ENCODE assay signal across 2 cellular contexts in the genomic region with DNA sequence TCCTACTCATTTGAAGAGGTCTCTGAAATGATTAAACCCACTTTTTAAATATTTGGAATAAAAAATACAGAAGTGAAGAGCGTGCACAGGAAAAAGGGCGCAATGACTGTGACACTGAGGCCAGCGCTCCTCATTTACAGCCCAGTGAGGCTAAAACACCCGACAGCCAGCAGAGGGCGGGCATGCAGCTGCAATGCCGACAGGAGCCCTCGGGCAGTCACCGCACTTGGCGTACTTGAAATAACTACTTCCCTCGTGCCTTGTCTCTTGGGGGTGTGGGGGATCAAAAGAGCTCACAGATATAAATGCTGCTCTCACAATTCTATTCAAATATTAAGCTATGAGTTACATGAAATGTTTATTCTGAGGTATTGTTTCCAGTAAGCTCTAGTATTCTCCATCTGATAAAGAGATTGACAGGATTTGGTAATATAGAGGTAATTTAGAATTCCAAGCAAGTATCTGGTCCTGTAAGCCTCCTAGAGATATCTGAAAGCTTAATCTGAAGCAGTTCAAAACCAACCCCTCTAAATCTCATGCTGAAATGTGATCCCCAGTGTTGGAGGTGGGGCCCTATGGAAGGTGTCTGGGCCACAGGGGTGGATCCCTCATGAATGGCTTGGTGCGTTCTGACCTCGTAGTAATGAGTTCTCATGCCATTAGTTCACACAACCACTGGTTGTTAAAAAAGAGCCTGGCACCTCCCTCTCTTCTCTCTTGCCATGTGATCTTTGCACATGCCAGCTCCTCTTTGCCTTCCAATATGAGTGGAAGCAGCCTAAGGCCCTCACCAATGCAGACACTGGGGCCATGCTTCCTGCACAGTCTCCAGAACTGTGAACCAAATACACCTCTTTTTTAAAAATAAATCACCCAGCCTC.
A peak's percentile ranks its signal among the peaks of the same experiment; 100 is the strongest.
TF ChIP-seq lines count a peak whose summit lies in the region.

No MANE protein-coding gene starts in this region.

TF ChIP-seq in A549, 52 proteins besides CTCF, POLR2A, EP300 and RAD21:
- TF ChIP-seq, protein P1, sequence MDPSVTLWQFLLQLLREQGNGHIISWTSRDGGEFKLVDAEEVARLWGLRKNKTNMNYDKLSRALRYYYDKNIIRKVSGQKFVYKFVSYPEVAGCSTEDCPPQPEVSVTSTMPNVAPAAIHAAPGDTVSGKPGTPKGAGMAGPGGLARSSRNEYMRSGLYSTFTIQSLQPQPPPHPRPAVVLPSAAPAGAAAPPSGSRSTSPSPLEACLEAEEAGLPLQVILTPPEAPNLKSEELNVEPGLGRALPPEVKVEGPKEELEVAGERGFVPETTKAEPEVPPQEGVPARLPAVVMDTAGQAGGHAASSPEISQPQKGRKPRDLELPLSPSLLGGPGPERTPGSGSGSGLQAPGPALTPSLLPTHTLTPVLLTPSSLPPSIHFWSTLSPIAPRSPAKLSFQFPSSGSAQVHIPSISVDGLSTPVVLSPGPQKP (IDR thresholded peaks at IDR 0.05; ENCODE audit: low read depth, low read length): no peak
- peak; percentile 94 for TF ChIP-seq SMC3 (IDR thresholded peaks at IDR 0.05)

TF ChIP-seq in H1, 55 proteins besides CTCF, POLR2A, EP300 and RAD21 (continued from another document):
- TF ChIP-seq YY1 (IDR thresholded peaks at IDR 0.05; ENCODE audit: low read depth, low read length): no peak; the same call in 1 of the 2 replicates
- TF ChIP-seq, protein P2, sequence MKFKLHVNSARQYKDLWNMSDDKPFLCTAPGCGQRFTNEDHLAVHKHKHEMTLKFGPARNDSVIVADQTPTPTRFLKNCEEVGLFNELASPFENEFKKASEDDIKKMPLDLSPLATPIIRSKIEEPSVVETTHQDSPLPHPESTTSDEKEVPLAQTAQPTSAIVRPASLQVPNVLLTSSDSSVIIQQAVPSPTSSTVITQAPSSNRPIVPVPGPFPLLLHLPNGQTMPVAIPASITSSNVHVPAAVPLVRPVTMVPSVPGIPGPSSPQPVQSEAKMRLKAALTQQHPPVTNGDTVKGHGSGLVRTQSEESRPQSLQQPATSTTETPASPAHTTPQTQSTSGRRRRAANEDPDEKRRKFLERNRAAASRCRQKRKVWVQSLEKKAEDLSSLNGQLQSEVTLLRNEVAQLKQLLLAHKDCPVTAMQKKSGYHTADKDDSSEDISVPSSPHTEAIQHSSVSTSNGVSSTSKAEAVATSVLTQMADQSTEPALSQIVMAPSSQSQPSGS (IDR thresholded peaks at IDR 0.05; ENCODE audit: low read length): no peak
- no peak for TF ChIP-seq HDAC6 (IDR thresholded peaks at IDR 0.05; ENCODE audit: low read depth, low read length)
- peak; percentile 17 for TF ChIP-seq NANOG (IDR thresholded peaks at IDR 0.05; ENCODE audit: insufficient read depth, low read depth, low read length, poor library complexity, severe bottlenecking)
- TF ChIP-seq TAF1 (IDR thresholded peaks at IDR 0.05; ENCODE audit: low read depth, low read length): no peak
- TF ChIP-seq RFX5 (IDR thresholded peaks at IDR 0.05; ENCODE audit: borderline replicate concordance, low read depth, low read length): no peak
- no peak for TF ChIP-seq GTF2F1 (IDR thresholded peaks at IDR 0.05; ENCODE audit: borderline replicate concordance, low read depth, low read length)
- TF ChIP-seq BACH1 (IDR thresholded peaks at IDR 0.05; ENCODE audit: low read length): no peak
- TF ChIP-seq CEBPB (IDR thresholded peaks at IDR 0.05; ENCODE audit: low read depth, low read length): no peak
- TF ChIP-seq EGR1 (IDR thresholded peaks at IDR 0.05; ENCODE audit: borderline replicate concordance, low read depth, low read length): no peak
- no peak for TF ChIP-seq TBP (IDR thresholded peaks at IDR 0.05; ENCODE audit: low read depth, low read length)
- no peak for TF ChIP-seq CHD2 (IDR thresholded peaks at IDR 0.05; ENCODE audit: low read length)
- TF ChIP-seq SUZ12 (IDR thresholded peaks at IDR 0.05; ENCODE audit: low read length): no peak
- no peak for TF ChIP-seq SIN3A (conservative IDR thresholded peaks at IDR 0.05 in 1 of 2, IDR thresholded peaks at IDR 0.05 in 1 of 2; ENCODE audit: low read depth in 1 of 2, low read length in 2 of 2)
- TF ChIP-seq EZH2 (IDR thresholded peaks at IDR 0.05; ENCODE audit: low read depth, low read length, severe bottlenecking): no peak
- TF ChIP-seq HDAC2 (IDR thresholded peaks at IDR 0.05; ENCODE audit: borderline replicate concordance in 1 of 2, low read depth in 2 of 2, low read length in 2 of 2): no peak
- TF ChIP-seq, protein P3, sequence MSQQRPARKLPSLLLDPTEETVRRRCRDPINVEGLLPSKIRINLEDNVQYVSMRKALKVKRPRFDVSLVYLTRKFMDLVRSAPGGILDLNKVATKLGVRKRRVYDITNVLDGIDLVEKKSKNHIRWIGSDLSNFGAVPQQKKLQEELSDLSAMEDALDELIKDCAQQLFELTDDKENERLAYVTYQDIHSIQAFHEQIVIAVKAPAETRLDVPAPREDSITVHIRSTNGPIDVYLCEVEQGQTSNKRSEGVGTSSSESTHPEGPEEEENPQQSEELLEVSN (IDR thresholded peaks at IDR 0.05): no peak
- TF ChIP-seq GABPA (IDR thresholded peaks at IDR 0.05; ENCODE audit: borderline replicate concordance, insufficient read depth, low read length): no peak
- no peak for TF ChIP-seq SAP30 (IDR thresholded peaks at IDR 0.05; ENCODE audit: insufficient read depth, insufficient replicate concordance, low read length)
- TF ChIP-seq CTBP2 (IDR thresholded peaks at IDR 0.05; ENCODE audit: borderline replicate concordance, insufficient read depth, insufficient read length, low read length): no peak
- TF ChIP-seq CBX5 (IDR thresholded peaks at IDR 0.05; ENCODE audit: low read depth, low read length): no peak
- 0 out of 2 replicates have a peak, but pooled peaks have one; percentile 43 for TF ChIP-seq JUND (IDR thresholded peaks at IDR 0.05; ENCODE audit: low read length)
- TF ChIP-seq ZNF274 (IDR thresholded peaks at IDR 0.05; ENCODE audit: borderline replicate concordance, extremely low read depth, low read length): no peak
- no peak for TF ChIP-seq MAFK (IDR thresholded peaks at IDR 0.05; ENCODE audit: low read depth, low read length)
- TF ChIP-seq, protein P4, sequence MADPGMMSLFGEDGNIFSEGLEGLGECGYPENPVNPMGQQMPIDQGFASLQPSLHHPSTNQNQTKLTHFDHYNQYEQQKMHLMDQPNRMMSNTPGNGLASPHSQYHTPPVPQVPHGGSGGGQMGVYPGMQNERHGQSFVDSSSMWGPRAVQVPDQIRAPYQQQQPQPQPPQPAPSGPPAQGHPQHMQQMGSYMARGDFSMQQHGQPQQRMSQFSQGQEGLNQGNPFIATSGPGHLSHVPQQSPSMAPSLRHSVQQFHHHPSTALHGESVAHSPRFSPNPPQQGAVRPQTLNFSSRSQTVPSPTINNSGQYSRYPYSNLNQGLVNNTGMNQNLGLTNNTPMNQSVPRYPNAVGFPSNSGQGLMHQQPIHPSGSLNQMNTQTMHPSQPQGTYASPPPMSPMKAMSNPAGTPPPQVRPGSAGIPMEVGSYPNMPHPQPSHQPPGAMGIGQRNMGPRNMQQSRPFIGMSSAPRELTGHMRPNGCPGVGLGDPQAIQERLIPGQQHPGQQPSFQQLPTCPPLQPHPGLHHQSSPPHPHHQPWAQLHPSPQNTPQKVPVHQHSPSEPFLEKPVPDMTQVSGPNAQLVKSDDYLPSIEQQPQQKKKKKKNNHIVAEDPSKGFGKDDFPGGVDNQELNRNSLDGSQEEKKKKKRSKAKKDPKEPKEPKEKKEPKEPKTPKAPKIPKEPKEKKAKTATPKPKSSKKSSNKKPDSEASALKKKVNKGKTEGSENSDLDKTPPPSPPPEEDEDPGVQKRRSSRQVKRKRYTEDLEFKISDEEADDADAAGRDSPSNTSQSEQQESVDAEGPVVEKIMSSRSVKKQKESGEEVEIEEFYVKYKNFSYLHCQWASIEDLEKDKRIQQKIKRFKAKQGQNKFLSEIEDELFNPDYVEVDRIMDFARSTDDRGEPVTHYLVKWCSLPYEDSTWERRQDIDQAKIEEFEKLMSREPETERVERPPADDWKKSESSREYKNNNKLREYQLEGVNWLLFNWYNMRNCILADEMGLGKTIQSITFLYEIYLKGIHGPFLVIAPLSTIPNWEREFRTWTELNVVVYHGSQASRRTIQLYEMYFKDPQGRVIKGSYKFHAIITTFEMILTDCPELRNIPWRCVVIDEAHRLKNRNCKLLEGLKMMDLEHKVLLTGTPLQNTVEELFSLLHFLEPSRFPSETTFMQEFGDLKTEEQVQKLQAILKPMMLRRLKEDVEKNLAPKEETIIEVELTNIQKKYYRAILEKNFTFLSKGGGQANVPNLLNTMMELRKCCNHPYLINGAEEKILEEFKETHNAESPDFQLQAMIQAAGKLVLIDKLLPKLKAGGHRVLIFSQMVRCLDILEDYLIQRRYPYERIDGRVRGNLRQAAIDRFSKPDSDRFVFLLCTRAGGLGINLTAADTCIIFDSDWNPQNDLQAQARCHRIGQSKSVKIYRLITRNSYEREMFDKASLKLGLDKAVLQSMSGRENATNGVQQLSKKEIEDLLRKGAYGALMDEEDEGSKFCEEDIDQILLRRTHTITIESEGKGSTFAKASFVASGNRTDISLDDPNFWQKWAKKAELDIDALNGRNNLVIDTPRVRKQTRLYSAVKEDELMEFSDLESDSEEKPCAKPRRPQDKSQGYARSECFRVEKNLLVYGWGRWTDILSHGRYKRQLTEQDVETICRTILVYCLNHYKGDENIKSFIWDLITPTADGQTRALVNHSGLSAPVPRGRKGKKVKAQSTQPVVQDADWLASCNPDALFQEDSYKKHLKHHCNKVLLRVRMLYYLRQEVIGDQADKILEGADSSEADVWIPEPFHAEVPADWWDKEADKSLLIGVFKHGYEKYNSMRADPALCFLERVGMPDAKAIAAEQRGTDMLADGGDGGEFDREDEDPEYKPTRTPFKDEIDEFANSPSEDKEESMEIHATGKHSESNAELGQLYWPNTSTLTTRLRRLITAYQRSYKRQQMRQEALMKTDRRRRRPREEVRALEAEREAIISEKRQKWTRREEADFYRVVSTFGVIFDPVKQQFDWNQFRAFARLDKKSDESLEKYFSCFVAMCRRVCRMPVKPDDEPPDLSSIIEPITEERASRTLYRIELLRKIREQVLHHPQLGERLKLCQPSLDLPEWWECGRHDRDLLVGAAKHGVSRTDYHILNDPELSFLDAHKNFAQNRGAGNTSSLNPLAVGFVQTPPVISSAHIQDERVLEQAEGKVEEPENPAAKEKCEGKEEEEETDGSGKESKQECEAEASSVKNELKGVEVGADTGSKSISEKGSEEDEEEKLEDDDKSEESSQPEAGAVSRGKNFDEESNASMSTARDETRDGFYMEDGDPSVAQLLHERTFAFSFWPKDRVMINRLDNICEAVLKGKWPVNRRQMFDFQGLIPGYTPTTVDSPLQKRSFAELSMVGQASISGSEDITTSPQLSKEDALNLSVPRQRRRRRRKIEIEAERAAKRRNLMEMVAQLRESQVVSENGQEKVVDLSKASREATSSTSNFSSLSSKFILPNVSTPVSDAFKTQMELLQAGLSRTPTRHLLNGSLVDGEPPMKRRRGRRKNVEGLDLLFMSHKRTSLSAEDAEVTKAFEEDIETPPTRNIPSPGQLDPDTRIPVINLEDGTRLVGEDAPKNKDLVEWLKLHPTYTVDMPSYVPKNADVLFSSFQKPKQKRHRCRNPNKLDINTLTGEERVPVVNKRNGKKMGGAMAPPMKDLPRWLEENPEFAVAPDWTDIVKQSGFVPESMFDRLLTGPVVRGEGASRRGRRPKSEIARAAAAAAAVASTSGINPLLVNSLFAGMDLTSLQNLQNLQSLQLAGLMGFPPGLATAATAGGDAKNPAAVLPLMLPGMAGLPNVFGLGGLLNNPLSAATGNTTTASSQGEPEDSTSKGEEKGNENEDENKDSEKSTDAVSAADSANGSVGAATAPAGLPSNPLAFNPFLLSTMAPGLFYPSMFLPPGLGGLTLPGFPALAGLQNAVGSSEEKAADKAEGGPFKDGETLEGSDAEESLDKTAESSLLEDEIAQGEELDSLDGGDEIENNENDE (IDR thresholded peaks at IDR 0.05; ENCODE audit: insufficient replicate concordance, low read length): no peak
- TF ChIP-seq, protein P5, sequence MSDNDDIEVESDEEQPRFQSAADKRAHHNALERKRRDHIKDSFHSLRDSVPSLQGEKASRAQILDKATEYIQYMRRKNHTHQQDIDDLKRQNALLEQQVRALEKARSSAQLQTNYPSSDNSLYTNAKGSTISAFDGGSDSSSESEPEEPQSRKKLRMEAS (IDR thresholded peaks at IDR 0.05): 0 out of 2 replicates have a peak, but pooled peaks have one; percentile 20
- TF ChIP-seq CREB1 (IDR thresholded peaks at IDR 0.05): 0 out of 2 replicates have a peak, but pooled peaks have one; percentile 27
- TF ChIP-seq SIRT6 (IDR thresholded peaks at IDR 0.05; ENCODE audit: low read length): no peak
- no peak for TF ChIP-seq SP4 (IDR thresholded peaks at IDR 0.05; ENCODE audit: low read length)
- no peak for TF ChIP-seq PHF8 (conservative IDR thresholded peaks at IDR 0.05; ENCODE audit: low read depth, low read length)
- 0 out of 2 replicates have a peak, but pooled peaks have one; percentile 6 for TF ChIP-seq TEAD4 (IDR thresholded peaks at IDR 0.05; ENCODE audit: low read depth, low read length)
TF ChIP-seq in H1: peak in this region for 5.
